19 cellular contexts compared by ENCODE assay signal in genomic region chr13:113023694-113024430, GRCh38. TPM values are rescaled to one million over a fixed set of nuclear protein-coding genes. Genes with fewer than 3 reads are reported as not detected.
DNase-seq lines count a peak whose midpoint lies in the region; ATAC-seq, FAIRE-seq and TF ChIP-seq lines count a peak whose summit lies in the region.
"Had no signal": no experiment of that assay in that cellular context is flagged by ENCODE, and none has a peak within 500 bp of the region (broad histone marks: within the 10 kb centered on the region; RNA-seq: fewer than 3 reads in every experiment).

No MANE protein-coding gene starts in this region.

- no peak overlapping the region for H3K4me3 ChIP-seq in HUES64 (ENCODE audit: low read length)
- H3K4me3 ChIP-seq in H1 (ENCODE audit: extremely low read depth in 1 of 4, insufficient read depth in 2 of 4, low read depth in 3 of 4, low read length in 4 of 4), result no peak overlapping the region; a peak in 1 of 8 replicates
- H3K4me3 ChIP-seq in right lobe of liver, result no peak overlapping the region
- H3K4me3 ChIP-seq in subcutaneous abdominal adipose tissue (ENCODE audit: low read depth in 1 of 5, low read length in 5 of 5), result no peak overlapping the region
- H3K4me3 ChIP-seq in psoas muscle, result no peak overlapping the region
- H3K4me3 ChIP-seq: GM23248, SK-N-MC had no signal

- DNase-seq in H1 (ENCODE audit: low read depth in 1 of 2, low spot score in 2 of 2) (no peak), right lobe of liver (peak; percentile 79 to 90 (median 85)), psoas muscle (no peak)
- DNase-seq in stimulated activated effector memory CD8-positive, alpha-beta T cell treated with anti-CD3 and anti-CD28 coated beads, Interleukin-12 subunit alpha, Interleukin-12 subunit beta, amount 100 ng/mL, for 72 hours (ENCODE audit: low spot score in 2 of 2), result no peak
- DNase-seq: CD8-positive, alpha-beta memory T cell; DND-41; GF-D8; GM23248; NCI-H1436; NCI-H2081 treated with DMSO at 0.1 percent for 48 hours; NCI-H345; NCI-H526 treated with DMSO at 0.1 percent for 48 hours; OCI-M1 had no signal

- no peaks in the 10 kb centered on the region for H3K36me3 Mint-ChIP-seq in stimulated activated effector memory CD8-positive, alpha-beta T cell treated with anti-CD3 and anti-CD28 coated beads, Interleukin-12 subunit alpha, Interleukin-12 subunit beta, amount 100 ng/mL, for 72 hours

- H3K27me3 ChIP-seq in HUES64 (ENCODE audit: insufficient read depth, low read length) (no peaks in the 10 kb centered on the region), H1 (replicated peaks in 1 of 4; ENCODE audit: control insufficient read depth in 3 of 4, extremely low read depth in 1 of 4, insufficient read depth in 3 of 4, low read length in 3 of 4) (no peaks in the 10 kb centered on the region), right lobe of liver (no peaks in the 10 kb centered on the region), subcutaneous abdominal adipose tissue (ENCODE audit: control insufficient read depth in 5 of 5, insufficient read depth in 4 of 5, low read length in 5 of 5) (peaks cover 0 to 20% (median 14%) of the 10 kb centered on the region in 5 donors), psoas muscle (ENCODE audit: insufficient read depth in 3 of 3, low read length in 2 of 3) (peaks cover 0 to 16% (median 2%) of the 10 kb centered on the region in 3 donors)

- no peak overlapping the region; the same call in 1 of the 2 replicates for H2BK15ac ChIP-seq in H1 (ENCODE audit: low read length)

- intact Hi-C loops in right lobe of liver (cut with DNase I), result no loop called here
- intact Hi-C loops in psoas muscle (cut with DNase I), result no loop called here

- no peak overlapping the region for H3K4me3 Mint-ChIP-seq in stimulated activated effector memory CD8-positive, alpha-beta T cell treated with anti-CD3 and anti-CD28 coated beads, Interleukin-12 subunit alpha, Interleukin-12 subunit beta, amount 100 ng/mL, for 72 hours
- H3K4me3 Mint-ChIP-seq: B cell; CD8-positive, alpha-beta memory T cell; IgD-negative memory B cell had no signal

- no peak for TF ChIP-seq POLR2A in H1 (IDR thresholded peaks at IDR 0.05; ENCODE audit: control extremely low read depth in 1 of 2, low read depth in 2 of 2, low read length in 2 of 2)
- no peak for TF ChIP-seq POLR2A in right lobe of liver (IDR thresholded peaks at IDR 0.05)

- H3K36me3 ChIP-seq in HUES64 (ENCODE audit: insufficient read depth, low read length) (no peaks in the 10 kb centered on the region; the same call in 1 of the 2 replicates), H1 (ENCODE audit: control insufficient read depth in 2 of 4, insufficient read depth in 4 of 4, low read length in 3 of 4) (no peaks in the 10 kb centered on the region), right lobe of liver (no peaks in the 10 kb centered on the region), subcutaneous abdominal adipose tissue (ENCODE audit: control insufficient read depth in 5 of 5, insufficient read depth in 5 of 5, low read length in 5 of 5) (peaks cover 0 to 27% (median 14%) of the 10 kb centered on the region in 5 donors), psoas muscle (ENCODE audit: insufficient read depth in 1 of 2, low read depth in 1 of 2) (no peaks in the 10 kb centered on the region)

- peak overlapping the region; percentile 72; the same call in 1 of the 2 replicates for H2BK12ac ChIP-seq in H1 (ENCODE audit: low read depth, low read length)

- CTCF ChIA-PET in H1 (lab: Charles Lee; ENCODE audit: partially characterized antibody), result interaction anchor here (0.8 to 1.8 kb wide), 12 partner anchors 11 to 93 kb away, joined by 3 to 8 read pairs (median 4); partner anchors contain the start of gene MCF2L

- H3K4me1 Mint-ChIP-seq in stimulated activated effector memory CD8-positive, alpha-beta T cell treated with anti-CD3 and anti-CD28 coated beads, Interleukin-12 subunit alpha, Interleukin-12 subunit beta, amount 100 ng/mL, for 72 hours, result peaks cover 7% of the 10 kb centered on the region

- no peak overlapping the region for H3K23ac ChIP-seq in H1 (ENCODE audit: insufficient read length)

- H4K5ac ChIP-seq in H1 (ENCODE audit: insufficient read length, low read depth, low read length), result no peak overlapping the region

- peak overlapping the region; percentile 75; the same call in 1 of the 2 replicates for H3K18ac ChIP-seq in H1 (ENCODE audit: extremely low read depth, low read length)

- H4K20me1 ChIP-seq in H1 (replicated peaks in 1 of 2; ENCODE audit: control insufficient read depth in 1 of 2, insufficient read depth in 2 of 2, low read length in 2 of 2), result peaks cover 0 to 8% of the 10 kb centered on the region in 2 experiments

- H3K56ac ChIP-seq in H1 (replicated peaks; ENCODE audit: insufficient read length, low read depth, low read length), result no peak overlapping the region

- 0 out of 4 replicates have a peak, but pooled peaks cover 0 to 2% of the 10 kb centered on the region in 2 experiments for H3K79me2 ChIP-seq in H1 (ENCODE audit: control insufficient read depth in 1 of 2, insufficient read depth in 2 of 2, low read length in 2 of 2)

- H3K14ac ChIP-seq in H1 (ENCODE audit: insufficient read length), result no peak overlapping the region

- 86% methylated on average over 16 of the region's 16 CpGs for WGBS in HUES64
- WGBS in H1 (ENCODE audit: extremely low coverage in 1 of 2, insufficient coverage in 1 of 2, insufficient read length in 1 of 2, insufficient replicate concordance in 2 of 2, low coverage in 1 of 2, low lambda C conversion rate in 2 of 2, missing lambda C conversion rate in 1 of 2), 2 experiments, result 87% methylated on average over 16 of the region's 16 CpGs; no CpG with 5 or more reads in 1 of the 2 experiments
- 46% methylated on average over 13 of the region's 16 CpGs for WGBS in right lobe of liver (ENCODE audit: insufficient coverage, low coverage, low lambda C conversion rate, missing lambda C conversion rate)
- 62 to 83% (median 72%) methylated on average over 16 of the region's 16 CpGs for WGBS in psoas muscle, 3 donors

- H3K79me1 ChIP-seq in H1 (ENCODE audit: low read depth, low read length), result no peaks in the 10 kb centered on the region

- no peak overlapping the region for H2AFZ ChIP-seq in H1 (ENCODE audit: low read length)
- H2AFZ ChIP-seq: GM23248 had no signal

- H3K9ac ChIP-seq in HUES64 (ENCODE audit: low read depth, low read length) (peak overlapping the region; percentile 39; the same call in 1 of the 2 replicates), H1 (replicated peaks in 1 of 4; ENCODE audit: extremely low read depth in 1 of 4, low read depth in 3 of 4, low read length in 3 of 4) (no peak overlapping the region), subcutaneous abdominal adipose tissue (ENCODE audit: low read length in 5 of 5) (no peak overlapping the region)
- H3K9ac ChIP-seq: GM23248 had no signal

- H4K8ac ChIP-seq in H1 (ENCODE audit: extremely low read depth, insufficient read depth, low read length), result no peak overlapping the region

- peak overlapping the region; percentile 94; the same call in 1 of the 2 replicates for H2BK5ac ChIP-seq in H1 (ENCODE audit: low read depth, low read length)

- peak overlapping the region; percentile 78; the same call in 1 of the 2 replicates for H2AK5ac ChIP-seq in H1 (ENCODE audit: low read depth, low read length)

- peaks cover 21% of the 10 kb centered on the region for H3K4me1 ChIP-seq in HUES64 (ENCODE audit: insufficient read depth, low read length)
- peaks cover 0 to 21% (median 13%) of the 10 kb centered on the region in 4 experiments; a peak in 6 of 7 replicates for H3K4me1 ChIP-seq in H1 (replicated peaks in 1 of 4; ENCODE audit: control insufficient read depth in 3 of 4, insufficient read depth in 4 of 4, low read length in 3 of 4)
- peaks cover 0 to 22% (median 8%) of the 10 kb centered on the region in 4 donors for H3K4me1 ChIP-seq in right lobe of liver
- peaks cover 0 to 25% (median 0%) of the 10 kb centered on the region in 5 donors for H3K4me1 ChIP-seq in subcutaneous abdominal adipose tissue (ENCODE audit: control insufficient read depth in 5 of 5, insufficient read depth in 5 of 5, low read length in 5 of 5)
- no peaks in the 10 kb centered on the region for H3K4me1 ChIP-seq in psoas muscle

- POLR2A ChIA-PET in H1 (lab: Charles Lee; ENCODE audit: partially characterized antibody), result interaction anchor here (0.6 to 0.9 kb wide), 3 partner anchors 27 to 119 kb away, joined by 3 read pairs; no protein-coding TSS in a partner anchor

- H3K23me2 ChIP-seq in H1 (ENCODE audit: low read depth, low read length), result peaks cover 6% of the 10 kb centered on the region; the same call in 1 of the 2 replicates

- 0 out of 4 replicates have a peak overlapping the region, but pooled peaks of 1 of the 2 experiments have one; percentile 12 for H3K4me2 ChIP-seq in H1 (ENCODE audit: insufficient read depth in 1 of 2, low read depth in 2 of 2, low read length in 2 of 2)

- TF ChIP-seq EP300 in H1 (IDR thresholded peaks at IDR 0.05; ENCODE audit: borderline replicate concordance in 1 of 2, low read depth in 2 of 2, low read length in 2 of 2), result no peak

- H3K9me3 ChIP-seq in HUES64 (ENCODE audit: insufficient read depth, low read depth, low read length) (no peaks in the 10 kb centered on the region), H1 (ENCODE audit: insufficient read depth in 2 of 2, low read depth in 1 of 2, low read length in 1 of 2) (no peaks in the 10 kb centered on the region), right lobe of liver (no peaks in the 10 kb centered on the region), subcutaneous abdominal adipose tissue (ENCODE audit: control insufficient read depth in 5 of 5, low read length in 5 of 5) (peaks cover 0 to 7% (median 4%) of the 10 kb centered on the region in 5 donors), psoas muscle (no peaks in the 10 kb centered on the region)

- H3K27ac ChIP-seq in HUES64 (ENCODE audit: low read depth, low read length) (peak overlapping the region; percentile 84), H1 (ENCODE audit: low read depth, low read length) (no peak overlapping the region), right lobe of liver (peak overlapping the region; percentile 28 to 92 (median 74)), subcutaneous abdominal adipose tissue (ENCODE audit: low read depth, low read length) (peak overlapping the region; percentile 16), psoas muscle (no peak overlapping the region)
- H3K27ac ChIP-seq: GM23248, SK-N-MC had no signal

- no peak for TF ChIP-seq RAD21 in H1 (IDR thresholded peaks at IDR 0.05 in 1 of 2, conservative IDR thresholded peaks at IDR 0.05 in 1 of 2; ENCODE audit: low read depth in 2 of 2, low read length in 2 of 2)

- peak overlapping the region; percentile 13 for H4K91ac ChIP-seq in H1 (replicated peaks; ENCODE audit: insufficient read length, low read length)

- no peak overlapping the region for H2BK120ac ChIP-seq in H1 (replicated peaks; ENCODE audit: low read depth, low read length)

- no peak for TF ChIP-seq CTCF in H1 (IDR thresholded peaks at IDR 0.05; ENCODE audit: control extremely low read depth in 1 of 3, insufficient read depth in 1 of 3, low read depth in 1 of 3, low read length in 3 of 3)
- TF ChIP-seq CTCF in right lobe of liver (IDR thresholded peaks at IDR 0.05), result peak in 1 of 4 donors; percentile 8
- TF ChIP-seq CTCF in psoas muscle (IDR thresholded peaks at IDR 0.05), result no peak

- peak overlapping the region; percentile 80; the same call in 1 of the 2 replicates for H2BK20ac ChIP-seq in H1 (ENCODE audit: low read length)

- peak overlapping the region; percentile 0 for H3K4ac ChIP-seq in H1 (replicated peaks; ENCODE audit: insufficient read length, low read depth, low read length)

- no peaks in the 10 kb centered on the region for H3K9me3 Mint-ChIP-seq in stimulated activated effector memory CD8-positive, alpha-beta T cell treated with anti-CD3 and anti-CD28 coated beads, Interleukin-12 subunit alpha, Interleukin-12 subunit beta, amount 100 ng/mL, for 72 hours
- H3K9me3 Mint-ChIP-seq: CD8-positive, alpha-beta memory T cell had no signal

- no peak overlapping the region for H3K27ac Mint-ChIP-seq in stimulated activated effector memory CD8-positive, alpha-beta T cell treated with anti-CD3 and anti-CD28 coated beads, Interleukin-12 subunit alpha, Interleukin-12 subunit beta, amount 100 ng/mL, for 72 hours
- H3K27ac Mint-ChIP-seq: B cell, IgD-negative memory B cell had no signal

- ATAC-seq in right lobe of liver, result peak; percentile 93 to 96 (median 94)
- ATAC-seq in stimulated activated effector memory CD8-positive, alpha-beta T cell treated with anti-CD3 and anti-CD28 coated beads, Interleukin-12 subunit alpha, Interleukin-12 subunit beta, amount 100 ng/mL, for 72 hours, result no peak
- ATAC-seq in HG03571 (IDR thresholded peaks at IDR 0.05; ENCODE audit: unreplicated experiment), result no peak
- ATAC-seq in psoas muscle, result no peak

- FAIRE-seq in H1 (lab: Jason Lieb, UNC), result no peak

RNA-seq across cellular contexts. Expression of gene MCF2L, which starts 54.8 kb away (rescaled TPM):
- 14.2 TPM for polyA plus RNA-seq in HUES64 (2013, experiment 1 of 2)
- polyA plus RNA-seq in HUES64 (2013, experiment 2 of 2), result 18.6 TPM
- total RNA-seq in H1 (2021; fragmentation: NEBNext Ultra II Directional; extraction: Animal tissue kit (Norgen Biotek cat#: 25700)), result 22.9 and 24.4 TPM in 2 replicates
- polyA plus RNA-seq in H1 (2011; rRNA removed) (10.1 and 15.9 TPM in 2 replicates), psoas muscle (10 to 100 TPM in 2 of 3 donors, 1 to 10 TPM in 1; 9.1 to 22.0 (median 18.7) TPM)
- polyA plus RNA-seq in H1 (2011; cell fraction: cytosol; rRNA removed), result 13.8 TPM
- polyA plus RNA-seq in H1 (2011; cell fraction: nucleus; rRNA removed), result 82.6 TPM
- polyA plus RNA-seq in H1 (2012, experiment 1 of 2), result 16.2 to 22.1 TPM (median 19.9 TPM) in 4 replicates
- 10.5 TPM for polyA plus RNA-seq in H1 (2012, experiment 2 of 2)
- 10.9 TPM for polyA plus RNA-seq in H1 (2013, experiment 1 of 2)
- polyA plus RNA-seq in H1 (2013, experiment 2 of 2), result 11.8 TPM
- 16.6 and 19.1 TPM in 2 replicates for polyA minus RNA-seq in H1 (2011; rRNA and poly(A)+ RNA removed)
- polyA minus RNA-seq in H1 (2011; cell fraction: cytosol; rRNA and poly(A)+ RNA removed), result 18.4 TPM
- polyA minus RNA-seq in H1 (2011; cell fraction: nucleus; rRNA and poly(A)+ RNA removed), result 40.8 TPM
- total RNA-seq in right lobe of liver (10 to 100 TPM in 5 of 6 experiments, 1 to 10 TPM in 1; 9.6 to 18.4 (median 11.7) TPM), psoas muscle (10 to 100 TPM; 14.3 to 40.5 (median 23.3) TPM)
- total RNA-seq: GM23248 had no signal
- polyA plus RNA-seq: GM23248 had no signal

Comparison
In these comparisons a context has a peak if more than half of its experiments do, and no peak if none do; other contexts are left out.
1. H3K27ac ChIP-seq: peak in HUES64 (single experiment), right lobe of liver (3 of 3) and subcutaneous abdominal adipose tissue (single experiment); none in H1 (single experiment) and psoas muscle (single experiment).
2. DNase-seq: peak in right lobe of liver (3 of 3); none in H1 (0 of 2), stimulated activated effector memory CD8-positive, alpha-beta T cell treated with anti-CD3 and anti-CD28 coated beads, Interleukin-12 subunit alpha, Interleukin-12 subunit beta, amount 100 ng/mL, for 72 hours (0 of 2) and psoas muscle (0 of 2).
3. ATAC-seq: peak in right lobe of liver (4 of 4); none in stimulated activated effector memory CD8-positive, alpha-beta T cell treated with anti-CD3 and anti-CD28 coated beads, Interleukin-12 subunit alpha, Interleukin-12 subunit beta, amount 100 ng/mL, for 72 hours (single experiment), HG03571 (single experiment) and psoas muscle (0 of 4).